In the genomic region with DNA sequence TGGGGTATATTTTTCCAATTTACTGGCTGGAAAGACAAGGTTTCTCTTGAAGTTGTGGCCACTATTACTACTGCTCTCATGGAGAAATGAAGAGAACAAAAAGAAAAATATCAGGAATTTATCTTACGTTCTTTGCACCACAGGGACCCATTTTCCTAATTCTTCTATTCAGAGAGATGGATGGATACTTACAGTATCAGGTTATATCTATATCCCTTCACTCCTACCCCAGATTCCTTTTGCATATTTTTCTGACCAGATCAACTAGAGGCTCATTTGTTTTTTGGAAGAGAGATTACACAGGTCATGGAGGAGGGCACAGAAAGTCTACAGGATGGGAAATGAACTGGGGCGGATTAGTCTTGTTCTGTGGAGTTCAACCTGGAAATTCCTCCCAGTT, we compare ENCODE assay signal across 8 cellular contexts.
"Had no signal": no experiment of that assay in that cellular context is flagged by ENCODE, and none has a peak within 500 bp of the region (broad histone marks: within the 10 kb centered on the region; RNA-seq: fewer than 3 reads in every experiment).

No MANE protein-coding gene starts in this region.

- H3K36me3 ChIP-seq: HAP-1 had no signal

- H3K27me3 Mint-ChIP-seq: IgD-negative memory B cell had no signal

- H3K36me3 Mint-ChIP-seq: IgD-negative memory B cell had no signal

- H3K4me3 Mint-ChIP-seq: GM23338, HFFc6, IgD-negative memory B cell had no signal

- H3K27ac Mint-ChIP-seq: GM23338, HFFc6, IgD-negative memory B cell had no signal

- H3K4me1 Mint-ChIP-seq: GM23338, IgD-negative memory B cell had no signal

- DNase-seq: HFFc6 had no signal

- H3K9me3 ChIP-seq: HAP-1 had no signal

- H3K4me2 ChIP-seq: GM23338 had no signal

- H3K9me3 Mint-ChIP-seq: HFFc6 had no signal

- H3K4me1 ChIP-seq: HAP-1 had no signal

- FAIRE-seq: H1, H54, HepG2 had no signal

- H3K27ac ChIP-seq: HL-60 had no signal

- H3K4me3 ChIP-seq: GM23338, HAP-1 had no signal
